In genomic region chr14:106141242-106142220, GRCh38 we compare ENCODE assay signal across 12 cellular contexts.
DNase-seq lines count a peak whose midpoint lies in the region; ATAC-seq and TF ChIP-seq lines count a peak whose summit lies in the region.
"Had no signal": no experiment of that assay in that cellular context is flagged by ENCODE, and none has a peak within 500 bp of the region (broad histone marks: within the 10 kb centered on the region; RNA-seq: fewer than 3 reads in every experiment).

No MANE protein-coding gene starts in this region.

- H3K27ac ChIP-seq in Panc1 (ENCODE audit: low read length), result no peak overlapping the region
- H3K27ac ChIP-seq: parathyroid adenoma had no signal

- DNase-seq in DMS 273 (lab: John Stamatoyannopoulos, UW; ENCODE audit: unreplicated experiment) (peak; percentile 26), DMS 273 treated with DMSO at 0.1 percent for 48 hours (lab: John Stamatoyannopoulos, UW) (no peak), Panc1 (ENCODE audit: low read depth, low spot score) (no peak), OCI-M1 (lab: John Stamatoyannopoulos, UW) (no peak)
- DNase-seq in activated naive CD4-positive, alpha-beta T cell treated with anti-CD3 and anti-CD28 coated beads, Interleukin-2, amount 10 ng/mL, durations not matched to agents 7 days and 5 days, result peak; percentile 55
- DNase-seq in stimulated activated CD4-positive, alpha-beta T cell treated with anti-CD3 and anti-CD28 coated beads, TNF-alpha, amount 100 ng/mL, for 48 hours (ENCODE audit: low read depth in 3 of 3), result peak; percentile 53 to 61 (median 59)
- DNase-seq: 8988T, aorta, NCI-H2081 treated with DMSO at 0.1 percent for 48 hours had no signal

- H3K4me3 Mint-ChIP-seq in activated naive CD4-positive, alpha-beta T cell treated with anti-CD3 and anti-CD28 coated beads, Interleukin-2, amount 10 ng/mL, durations not matched to agents 7 days and 5 days, result no peak overlapping the region

- H3K27me3 Mint-ChIP-seq in activated naive CD4-positive, alpha-beta T cell treated with anti-CD3 and anti-CD28 coated beads, Interleukin-2, amount 10 ng/mL, durations not matched to agents 7 days and 5 days, result peaks cover 24% of the 10 kb centered on the region

- intact Hi-C loops in Panc1 (cut with micrococcal nuclease; ENCODE audit: unreplicated experiment), result no loop called here

- no TSS peak for BruUV-seq in Panc1 (replicated peaks; lab: Mats Ljungman, UMichigan)

- H3K4me3 ChIP-seq in Panc1 (ENCODE audit: low read depth in 2 of 2, low read length in 2 of 2), result no peak overlapping the region

- H3K4me1 Mint-ChIP-seq in activated naive CD4-positive, alpha-beta T cell treated with anti-CD3 and anti-CD28 coated beads, Interleukin-2, amount 10 ng/mL, durations not matched to agents 7 days and 5 days, result peaks cover 11% of the 10 kb centered on the region

- no peaks in the 10 kb centered on the region for H3K9me3 Mint-ChIP-seq in activated naive CD4-positive, alpha-beta T cell treated with anti-CD3 and anti-CD28 coated beads, Interleukin-2, amount 10 ng/mL, durations not matched to agents 7 days and 5 days

- CTCF ChIA-PET in Panc1 (lab: Charles Lee), result interaction anchor here (0.6 kb wide), 1 partner anchor 15 kb away, joined by 8 read pairs; no protein-coding TSS in a partner anchor
- CTCF ChIA-PET in activated naive CD4-positive, alpha-beta T cell treated with anti-CD3 and anti-CD28 coated beads, Interleukin-2, amount 10 ng/mL, durations not matched to agents 7 days and 5 days (lab: Charles Lee), result interaction anchor here (0.8 to 2.9 kb wide), 12 partner anchors 9 to 329 kb away, joined by 3 to 15 read pairs (median 4); no protein-coding TSS in a partner anchor

- no peaks in the 10 kb centered on the region for H3K36me3 Mint-ChIP-seq in activated naive CD4-positive, alpha-beta T cell treated with anti-CD3 and anti-CD28 coated beads, Interleukin-2, amount 10 ng/mL, durations not matched to agents 7 days and 5 days

- no peaks in the 10 kb centered on the region for H3K27me3 ChIP-seq in Panc1 (ENCODE audit: control insufficient read depth, insufficient read depth, low read length)

- no peaks in the 10 kb centered on the region for H3K4me1 ChIP-seq in Panc1 (ENCODE audit: control insufficient read depth, insufficient read depth, low read length)
- H3K4me1 ChIP-seq: parathyroid adenoma had no signal

- POLR2A ChIA-PET in Panc1 (lab: Charles Lee), result no interaction called here

- no peak overlapping the region for H3K27ac Mint-ChIP-seq in activated naive CD4-positive, alpha-beta T cell treated with anti-CD3 and anti-CD28 coated beads, Interleukin-2, amount 10 ng/mL, durations not matched to agents 7 days and 5 days

- no peaks in the 10 kb centered on the region for H3K9me3 ChIP-seq in Panc1 (ENCODE audit: control insufficient read depth, insufficient read depth, low read depth, low read length)

- ATAC-seq in Panc1 (no peak), HG03159 (IDR thresholded peaks at IDR 0.05; ENCODE audit: unreplicated experiment) (no peak), HG03520 (IDR thresholded peaks at IDR 0.05; ENCODE audit: unreplicated experiment) (no peak)

- TF ChIP-seq CTCF in Panc1 (IDR thresholded peaks at IDR 0.05), result peak; percentile 36

- H3K36me3 ChIP-seq in Panc1 (ENCODE audit: control insufficient read depth, insufficient read depth, low read length), result no peaks in the 10 kb centered on the region

- in situ Hi-C loops in Panc1 (cut with HindIII; ENCODE audit: low pct_unique_long_range_greater_than_20kb, low sequenced_read_pairs), result no loop called here

Comparison
In these comparisons a context has a peak if more than half of its experiments do, and no peak if none do; other contexts are left out.
1. DNase-seq: peak in DMS 273 (single experiment), activated naive CD4-positive, alpha-beta T cell treated with anti-CD3 and anti-CD28 coated beads, Interleukin-2, amount 10 ng/mL, durations not matched to agents 7 days and 5 days (single experiment) and stimulated activated CD4-positive, alpha-beta T cell treated with anti-CD3 and anti-CD28 coated beads, TNF-alpha, amount 100 ng/mL, for 48 hours (3 of 3); none in DMS 273 treated with DMSO at 0.1 percent for 48 hours (single experiment), Panc1 (single experiment) and OCI-M1 (single experiment).